ENCODE assay signal across 1 cellular context in genomic region chr13:49247722-49248432, GRCh38.
TF ChIP-seq lines count a peak whose summit lies in the region.

Gene CDADC1 (plus strand): TSS chr13:49247925. CDS start chr13:49248038, 113 bp downstream.

TF ChIP-seq in K562, 482 proteins besides CTCF, POLR2A, EP300 and RAD21 (continued from another document and continues in another):
- TF ChIP-seq, protein P1, sequence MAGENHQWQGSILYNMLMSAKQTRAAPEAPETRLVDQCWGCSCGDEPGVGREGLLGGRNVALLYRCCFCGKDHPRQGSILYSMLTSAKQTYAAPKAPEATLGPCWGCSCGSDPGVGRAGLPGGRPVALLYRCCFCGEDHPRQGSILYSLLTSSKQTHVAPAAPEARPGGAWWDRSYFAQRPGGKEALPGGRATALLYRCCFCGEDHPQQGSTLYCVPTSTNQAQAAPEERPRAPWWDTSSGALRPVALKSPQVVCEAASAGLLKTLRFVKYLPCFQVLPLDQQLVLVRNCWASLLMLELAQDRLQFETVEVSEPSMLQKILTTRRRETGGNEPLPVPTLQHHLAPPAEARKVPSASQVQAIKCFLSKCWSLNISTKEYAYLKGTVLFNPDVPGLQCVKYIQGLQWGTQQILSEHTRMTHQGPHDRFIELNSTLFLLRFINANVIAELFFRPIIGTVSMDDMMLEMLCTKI (IDR thresholded peaks at IDR 0.05; ENCODE audit: partially characterized antibody), result no peak
- TF ChIP-seq PML (IDR thresholded peaks at IDR 0.05; ENCODE audit: low read length) (peak; percentile 64), ZC3H11A (IDR thresholded peaks at IDR 0.05; ENCODE audit: low read depth, low read length) (no peak), CEBPZ (IDR thresholded peaks at IDR 0.05; ENCODE audit: borderline replicate concordance, low read depth, low read length) (no peak), SP2 (IDR thresholded peaks at IDR 0.05; ENCODE audit: extremely low read depth, low read depth, low read length, poor library complexity, severe bottlenecking) (no peak), TBL1XR1 (IDR thresholded peaks at IDR 0.05; ENCODE audit: low read length in 2 of 2) (peak in 1 of 2 experiments; percentile 69; a peak in 1 of 4 replicates), ZNF408 (CRISPR knock-in tag; IDR thresholded peaks at IDR 0.05; ENCODE audit: low read depth) (no peak), ZNF133 (CRISPR knock-in tag; IDR thresholded peaks at IDR 0.05) (no peak), MYC (IDR thresholded peaks at IDR 0.05; ENCODE audit: low read depth, low read length) (no peak; the same call in 1 of the 2 replicates), MYC (CRISPR knock-in tag; IDR thresholded peaks at IDR 0.05; ENCODE audit: borderline replicate concordance, low read depth) (no peak), CBX1 (IDR thresholded peaks at IDR 0.05; ENCODE audit: low read depth) (no peak), POLR2H (tag; IDR thresholded peaks at IDR 0.05; ENCODE audit: low read depth) (peak; percentile 57), RBBP5 (IDR thresholded peaks at IDR 0.05; ENCODE audit: borderline replicate concordance, insufficient read depth, low read length, poor library complexity, severe bottlenecking) (peak; percentile 81), ZNF79 (CRISPR knock-in tag; IDR thresholded peaks at IDR 0.05; ENCODE audit: low read depth) (no peak), ESRRA (IDR thresholded peaks at IDR 0.05; ENCODE audit: borderline replicate concordance, low read depth) (peak; percentile 43; the same call in 1 of the 2 replicates), ZNF274 (IDR thresholded peaks at IDR 0.05; ENCODE audit: borderline replicate concordance, low read depth, low read length) (no peak), PHF8 (IDR thresholded peaks at IDR 0.05; ENCODE audit: borderline replicate concordance, low read length) (peak; percentile 79; the same call in 1 of the 2 replicates), TAF7 (tag; IDR thresholded peaks at IDR 0.05) (no peak), EP400 (IDR thresholded peaks at IDR 0.05) (peak; percentile 62; the same call in 1 of the 2 replicates), EGR1 (conservative IDR thresholded peaks at IDR 0.05) (peak; percentile 83), HNRNPK (IDR thresholded peaks at IDR 0.05; ENCODE audit: low read depth, low read length, poor library complexity, severe bottlenecking) (no peak), IFI16 (CRISPR knock-in tag; IDR thresholded peaks at IDR 0.05) (no peak), NEUROD1 (IDR thresholded peaks at IDR 0.05; ENCODE audit: borderline replicate concordance, low read depth, low read length, partially characterized antibody) (peak; percentile 15), ZNF184 (CRISPR knock-in tag; IDR thresholded peaks at IDR 0.05) (no peak), PHTF2 (CRISPR knock-in tag; IDR thresholded peaks at IDR 0.05) (no peak), SNIP1 (IDR thresholded peaks at IDR 0.05; ENCODE audit: low read depth) (no peak), PTTG1 (tag; IDR thresholded peaks at IDR 0.05; ENCODE audit: low read depth) (no peak), C11orf30 (IDR thresholded peaks at IDR 0.05; ENCODE audit: low read depth) (peak; percentile 80), RFX7 (CRISPR knock-in tag; IDR thresholded peaks at IDR 0.05) (no peak), NBN (IDR thresholded peaks at IDR 0.05; ENCODE audit: low read depth) (peak; percentile 98), FOXA1 (IDR thresholded peaks at IDR 0.05; ENCODE audit: borderline replicate concordance) (no peak), ZNF324 (CRISPR knock-in tag; IDR thresholded peaks at IDR 0.05) (no peak), ZNF586 (CRISPR knock-in tag; conservative IDR thresholded peaks at IDR 0.05) (no peak), ZNF311 (CRISPR knock-in tag; IDR thresholded peaks at IDR 0.05) (no peak), ZNF764 (CRISPR knock-in tag; IDR thresholded peaks at IDR 0.05; ENCODE audit: low read depth) (no peak), TAF9B (IDR thresholded peaks at IDR 0.05; ENCODE audit: partially characterized antibody) (no peak), ZNF561 (CRISPR knock-in tag; conservative IDR thresholded peaks at IDR 0.05) (no peak), ZBTB12 (CRISPR knock-in tag; IDR thresholded peaks at IDR 0.05) (peak; percentile 95), TFAP4 (CRISPR knock-in tag; IDR thresholded peaks at IDR 0.05; ENCODE audit: borderline replicate concordance) (peak; percentile 76), ZBTB1 (CRISPR knock-in tag; IDR thresholded peaks at IDR 0.05; ENCODE audit: borderline replicate concordance, low read depth) (no peak), RUNX1 (IDR thresholded peaks at IDR 0.05; ENCODE audit: low read depth) (no peak), SIN3A (IDR thresholded peaks at IDR 0.05; ENCODE audit: borderline replicate concordance in 2 of 2, control insufficient read depth in 1 of 2, low read depth in 2 of 2, low read length in 2 of 2) (peak in 1 of 2 experiments; percentile 92; a peak in 3 of 4 replicates), LEF1 (IDR thresholded peaks at IDR 0.05) (no peak), NFE2 (IDR thresholded peaks at IDR 0.05; ENCODE audit: low read depth) (no peak), ZNF174 (CRISPR knock-in tag; IDR thresholded peaks at IDR 0.05) (no peak), JUND (IDR thresholded peaks at IDR 0.05; ENCODE audit: borderline replicate concordance, low read depth, low read length) (peak; percentile 86), JUND (tag; IDR thresholded peaks at IDR 0.05; ENCODE audit: borderline replicate concordance, low read depth, low read length) (peak; percentile 69; the same call in 2 of the 3 replicates), ERF (CRISPR knock-in tag; IDR thresholded peaks at IDR 0.05) (no peak), E2F6 (IDR thresholded peaks at IDR 0.05; ENCODE audit: borderline replicate concordance in 1 of 2, extremely low read depth in 1 of 2, insufficient read depth in 1 of 2, insufficient read length in 1 of 2, low read depth in 1 of 2, low read length in 1 of 2, poor library complexity in 1 of 2, severe bottlenecking in 1 of 2) (no peak), TRIM24 (IDR thresholded peaks at IDR 0.05) (no peak), DIDO1 (tag; IDR thresholded peaks at IDR 0.05; ENCODE audit: low read depth) (no peak), SREBF2 (CRISPR knock-in tag; IDR thresholded peaks at IDR 0.05) (no peak), TARDBP (IDR thresholded peaks at IDR 0.05) (no peak), E2F8 (IDR thresholded peaks at IDR 0.05; ENCODE audit: low read depth, partially characterized antibody) (peak; percentile 73)
- TF ChIP-seq, protein P2, sequence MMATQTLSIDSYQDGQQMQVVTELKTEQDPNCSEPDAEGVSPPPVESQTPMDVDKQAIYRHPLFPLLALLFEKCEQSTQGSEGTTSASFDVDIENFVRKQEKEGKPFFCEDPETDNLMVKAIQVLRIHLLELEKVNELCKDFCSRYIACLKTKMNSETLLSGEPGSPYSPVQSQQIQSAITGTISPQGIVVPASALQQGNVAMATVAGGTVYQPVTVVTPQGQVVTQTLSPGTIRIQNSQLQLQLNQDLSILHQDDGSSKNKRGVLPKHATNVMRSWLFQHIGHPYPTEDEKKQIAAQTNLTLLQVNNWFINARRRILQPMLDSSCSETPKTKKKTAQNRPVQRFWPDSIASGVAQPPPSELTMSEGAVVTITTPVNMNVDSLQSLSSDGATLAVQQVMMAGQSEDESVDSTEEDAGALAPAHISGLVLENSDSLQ (IDR thresholded peaks at IDR 0.05), result no peak; the same call in 1 of the 2 replicates
- TF ChIP-seq, protein P3, sequence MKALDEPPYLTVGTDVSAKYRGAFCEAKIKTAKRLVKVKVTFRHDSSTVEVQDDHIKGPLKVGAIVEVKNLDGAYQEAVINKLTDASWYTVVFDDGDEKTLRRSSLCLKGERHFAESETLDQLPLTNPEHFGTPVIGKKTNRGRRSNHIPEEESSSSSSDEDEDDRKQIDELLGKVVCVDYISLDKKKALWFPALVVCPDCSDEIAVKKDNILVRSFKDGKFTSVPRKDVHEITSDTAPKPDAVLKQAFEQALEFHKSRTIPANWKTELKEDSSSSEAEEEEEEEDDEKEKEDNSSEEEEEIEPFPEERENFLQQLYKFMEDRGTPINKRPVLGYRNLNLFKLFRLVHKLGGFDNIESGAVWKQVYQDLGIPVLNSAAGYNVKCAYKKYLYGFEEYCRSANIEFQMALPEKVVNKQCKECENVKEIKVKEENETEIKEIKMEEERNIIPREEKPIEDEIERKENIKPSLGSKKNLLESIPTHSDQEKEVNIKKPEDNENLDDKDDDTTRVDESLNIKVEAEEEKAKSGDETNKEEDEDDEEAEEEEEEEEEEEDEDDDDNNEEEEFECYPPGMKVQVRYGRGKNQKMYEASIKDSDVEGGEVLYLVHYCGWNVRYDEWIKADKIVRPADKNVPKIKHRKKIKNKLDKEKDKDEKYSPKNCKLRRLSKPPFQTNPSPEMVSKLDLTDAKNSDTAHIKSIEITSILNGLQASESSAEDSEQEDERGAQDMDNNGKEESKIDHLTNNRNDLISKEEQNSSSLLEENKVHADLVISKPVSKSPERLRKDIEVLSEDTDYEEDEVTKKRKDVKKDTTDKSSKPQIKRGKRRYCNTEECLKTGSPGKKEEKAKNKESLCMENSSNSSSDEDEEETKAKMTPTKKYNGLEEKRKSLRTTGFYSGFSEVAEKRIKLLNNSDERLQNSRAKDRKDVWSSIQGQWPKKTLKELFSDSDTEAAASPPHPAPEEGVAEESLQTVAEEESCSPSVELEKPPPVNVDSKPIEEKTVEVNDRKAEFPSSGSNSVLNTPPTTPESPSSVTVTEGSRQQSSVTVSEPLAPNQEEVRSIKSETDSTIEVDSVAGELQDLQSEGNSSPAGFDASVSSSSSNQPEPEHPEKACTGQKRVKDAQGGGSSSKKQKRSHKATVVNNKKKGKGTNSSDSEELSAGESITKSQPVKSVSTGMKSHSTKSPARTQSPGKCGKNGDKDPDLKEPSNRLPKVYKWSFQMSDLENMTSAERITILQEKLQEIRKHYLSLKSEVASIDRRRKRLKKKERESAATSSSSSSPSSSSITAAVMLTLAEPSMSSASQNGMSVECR (CRISPR knock-in tag; IDR thresholded peaks at IDR 0.05), result peak; percentile 53
- TF ChIP-seq, protein P4, sequence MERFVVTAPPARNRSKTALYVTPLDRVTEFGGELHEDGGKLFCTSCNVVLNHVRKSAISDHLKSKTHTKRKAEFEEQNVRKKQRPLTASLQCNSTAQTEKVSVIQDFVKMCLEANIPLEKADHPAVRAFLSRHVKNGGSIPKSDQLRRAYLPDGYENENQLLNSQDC (CRISPR knock-in tag; IDR thresholded peaks at IDR 0.05), result no peak
